In the genomic region with DNA sequence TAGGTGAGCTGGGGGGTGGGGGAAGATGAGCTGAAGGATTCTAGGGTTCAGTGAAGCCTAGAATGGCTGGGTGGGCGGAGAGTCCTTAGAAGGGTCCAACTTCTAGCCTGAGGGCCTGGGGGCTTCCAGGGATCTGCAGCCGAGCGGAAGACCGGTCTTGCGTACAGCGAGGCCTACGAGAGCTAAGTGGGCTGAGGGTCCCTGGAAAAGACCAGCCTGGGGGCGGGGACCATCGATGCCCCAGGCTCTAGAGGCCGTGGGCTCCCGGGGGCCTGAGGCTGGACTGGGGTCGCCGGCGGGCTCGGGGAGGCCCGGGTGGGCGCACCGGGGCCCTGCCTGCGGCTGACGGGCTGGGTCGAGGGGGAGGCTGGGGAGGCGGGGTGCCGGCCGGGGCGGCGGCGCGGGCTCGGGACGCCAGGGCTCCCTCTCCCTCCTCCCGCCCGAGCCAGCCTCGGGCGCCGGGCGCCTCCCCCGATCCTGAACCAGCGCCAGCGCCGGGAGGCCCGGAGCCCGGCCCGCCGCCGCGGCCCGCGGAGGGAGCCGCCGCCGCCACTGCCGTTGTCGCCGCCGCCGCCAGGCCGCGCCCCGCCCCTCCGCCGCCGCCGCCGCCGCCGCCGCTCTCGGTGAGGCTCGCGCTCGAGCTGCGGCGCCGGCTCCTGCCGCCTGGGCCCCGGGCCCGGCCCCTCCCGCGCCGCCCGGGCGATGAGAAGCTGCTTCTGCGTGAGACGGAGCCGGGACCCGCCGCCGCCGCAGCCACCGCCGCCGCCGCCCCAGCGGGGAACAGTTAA, we compare ENCODE assay signal across 8 cellular contexts. TPM values are rescaled to one million over a fixed set of nuclear protein-coding genes. Genes with fewer than 3 reads are reported as not detected.
A peak's percentile ranks its signal among the peaks of the same experiment; 100 is the strongest.
DNase-seq lines count a peak whose midpoint lies in the region; ATAC-seq and TF ChIP-seq lines count a peak whose summit lies in the region.

A gene with protein sequence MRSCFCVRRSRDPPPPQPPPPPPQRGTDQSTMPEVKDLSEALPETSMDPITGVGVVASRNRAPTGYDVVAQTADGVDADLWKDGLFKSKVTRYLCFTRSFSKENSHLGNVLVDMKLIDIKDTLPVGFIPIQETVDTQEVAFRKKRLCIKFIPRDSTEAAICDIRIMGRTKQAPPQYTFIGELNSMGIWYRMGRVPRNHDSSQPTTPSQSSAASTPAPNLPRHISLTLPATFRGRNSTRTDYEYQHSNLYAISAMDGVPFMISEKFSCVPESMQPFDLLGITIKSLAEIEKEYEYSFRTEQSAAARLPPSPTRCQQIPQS (plus strand): TSS at position 602 of the 788 bp plus-strand sequence. CDS start 101 bp downstream, at position 703.

- ATAC-seq in activated CD8-positive, alpha-beta memory T cell treated with anti-CD3 and anti-CD28 coated beads, Interleukin-2, amount 10 ng/mL, durations not matched to agents 7 days and 5 days = peak; percentile 43
- ATAC-seq in mucosa of descending colon (peak; percentile 82), GM21423 (IDR thresholded peaks at IDR 0.05; ENCODE audit: unreplicated experiment) (no peak)

- H3K4me1 ChIP-seq in mucosa of descending colon (ENCODE audit: low read depth) = peaks cover 12% of the 10 kb centered on the region

- H3K27ac ChIP-seq in KOPT-K1 (ENCODE audit: low read depth, low read length, poor library complexity, severe bottlenecking) = peak within 1 kb of the TSS; percentile 71

- peaks cover 49% of the 10 kb centered on the region for H3K4me1 Mint-ChIP-seq in activated CD8-positive, alpha-beta memory T cell treated with anti-CD3 and anti-CD28 coated beads, Interleukin-2, amount 10 ng/mL, durations not matched to agents 7 days and 5 days
- peaks cover 10% of the 10 kb centered on the region for H3K4me1 Mint-ChIP-seq in endothelial cell (ENCODE audit: unreplicated experiment)

- no peak for TF ChIP-seq CTCF in endothelial cell (IDR thresholded peaks at IDR 0.05; ENCODE audit: unreplicated experiment)
- TF ChIP-seq CTCF in mucosa of descending colon (IDR thresholded peaks at IDR 0.05) = no peak

- intact Hi-C loops in mucosa of descending colon (cut with DNase I, micrococcal nuclease) = no loop called here

- H3K27ac Mint-ChIP-seq in activated CD8-positive, alpha-beta memory T cell treated with anti-CD3 and anti-CD28 coated beads, Interleukin-2, amount 10 ng/mL, durations not matched to agents 7 days and 5 days = peak within 1 kb of the TSS; percentile 90
- peak within 1 kb of the TSS; percentile 61 for H3K27ac Mint-ChIP-seq in endothelial cell (ENCODE audit: unreplicated experiment)

- H3K4me3 ChIP-seq in mucosa of descending colon = peak within 1 kb of the TSS; percentile 22

- H3K9me3 ChIP-seq in KOPT-K1 (ENCODE audit: insufficient read depth, low read length, poor library complexity, severe bottlenecking) (peaks cover 21% of the 10 kb centered on the region), mucosa of descending colon (peaks cover 4% of the 10 kb centered on the region)

- H3K36me3 ChIP-seq in KOPT-K1 (ENCODE audit: insufficient read depth, low read length) (no peaks in the 10 kb centered on the region), mucosa of descending colon (ENCODE audit: low read depth) (no peaks in the 10 kb centered on the region)

- peak; percentile 69 for DNase-seq in COLO668 (lab: John Stamatoyannopoulos, UW; ENCODE audit: unreplicated experiment)
- peak; percentile 47 for DNase-seq in activated CD8-positive, alpha-beta memory T cell treated with anti-CD3 and anti-CD28 coated beads, Interleukin-2, amount 10 ng/mL, durations not matched to agents 7 days and 5 days
- peak; percentile 45 for DNase-seq in endothelial cell (ENCODE audit: low spot score)
- DNase-seq in mucosa of descending colon = peak in 2 of 3 donors; percentile 53 to 73
- peak; percentile 31 to 54 (median 42) for DNase-seq in stimulated activated naive CD4-positive, alpha-beta T cell (lab: John Stamatoyannopoulos, UW)
- no peak for DNase-seq in DMS79 treated with DMSO at 0.1 percent for 48 hours (lab: John Stamatoyannopoulos, UW)

- peak within 1 kb of the TSS; percentile 86 for H3K4me3 Mint-ChIP-seq in activated CD8-positive, alpha-beta memory T cell treated with anti-CD3 and anti-CD28 coated beads, Interleukin-2, amount 10 ng/mL, durations not matched to agents 7 days and 5 days
- peak within 1 kb of the TSS; percentile 90 for H3K4me3 Mint-ChIP-seq in endothelial cell (ENCODE audit: unreplicated experiment)

- peaks cover 25% of the 10 kb centered on the region for H3K36me3 Mint-ChIP-seq in activated CD8-positive, alpha-beta memory T cell treated with anti-CD3 and anti-CD28 coated beads, Interleukin-2, amount 10 ng/mL, durations not matched to agents 7 days and 5 days
- H3K36me3 Mint-ChIP-seq in endothelial cell (ENCODE audit: low read depth, unreplicated experiment) = peaks cover 8% of the 10 kb centered on the region

- H3K9me3 Mint-ChIP-seq in activated CD8-positive, alpha-beta memory T cell treated with anti-CD3 and anti-CD28 coated beads, Interleukin-2, amount 10 ng/mL, durations not matched to agents 7 days and 5 days (ENCODE audit: low read depth) = peaks cover 11% of the 10 kb centered on the region
- no peaks in the 10 kb centered on the region for H3K9me3 Mint-ChIP-seq in endothelial cell (ENCODE audit: unreplicated experiment)

- CTCF ChIA-PET in activated CD8-positive, alpha-beta memory T cell treated with anti-CD3 and anti-CD28 coated beads, Interleukin-2, amount 10 ng/mL, durations not matched to agents 7 days and 5 days (lab: Charles Lee) = interaction anchor here (1.0 to 6.0 kb wide), 6 partner anchors 9 to 165 kb away, joined by 3 to 74 read pairs (median 6); no protein-coding TSS in a partner anchor

- no peaks in the 10 kb centered on the region for H3K27me3 Mint-ChIP-seq in activated CD8-positive, alpha-beta memory T cell treated with anti-CD3 and anti-CD28 coated beads, Interleukin-2, amount 10 ng/mL, durations not matched to agents 7 days and 5 days
- no peaks in the 10 kb centered on the region for H3K27me3 Mint-ChIP-seq in endothelial cell (ENCODE audit: unreplicated experiment)

RNA-seq across cellular contexts. Expression of the gene that starts here (rescaled TPM):
- 10 to 100 TPM; 39.2 to 57.0 TPM for total RNA-seq in activated CD8-positive, alpha-beta memory T cell treated with anti-CD3 and anti-CD28 coated beads, Interleukin-2, amount 10 ng/mL, durations not matched to agents 7 days and 5 days
- total RNA-seq in endothelial cell (ENCODE audit: unreplicated experiment) = 18.8 TPM
- 10 to 100 TPM; 16.8 to 26.4 (median 21.6) TPM for total RNA-seq in mucosa of descending colon
